In the genomic region with DNA sequence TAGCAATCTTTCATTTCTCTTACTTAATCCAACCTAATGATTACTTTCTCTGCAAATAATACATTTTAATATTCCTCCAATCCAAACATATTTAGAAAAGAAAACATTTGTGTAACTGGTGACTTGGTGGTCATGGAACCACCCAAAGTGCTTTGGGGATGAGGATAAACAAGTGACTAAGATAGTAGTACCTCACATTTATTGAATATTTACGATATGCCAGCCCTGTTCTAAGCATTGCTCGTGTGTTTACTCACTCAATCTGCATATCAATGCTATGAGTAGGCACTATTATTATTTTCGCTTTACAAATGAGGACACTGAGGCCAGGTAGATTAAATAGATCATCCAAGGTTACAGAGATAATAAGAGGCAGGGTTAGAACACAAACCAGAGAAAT, we compare ENCODE assay signal across 19 cellular contexts.
"Had no signal": no experiment of that assay in that cellular context is flagged by ENCODE, and none has a peak within 500 bp of the region (broad histone marks: within the 10 kb centered on the region; RNA-seq: fewer than 3 reads in every experiment).

No MANE protein-coding gene starts in this region.

- DNase-seq: activated CD4-positive, alpha-beta T cell treated with anti-CD3 and anti-CD28 coated beads for 48 hours; activated CD4-positive, alpha-beta T cell treated with anti-CD3 and anti-CD28 coated beads, Interleukin-2, amount 50 U/mL, for 4 hours; activated CD4-positive, CD25-positive, alpha-beta regulatory T cell treated with anti-CD3 and anti-CD28 coated beads, Interleukin-2, amount 50 U/mL, for 72 hours; activated CD8-positive, alpha-beta memory T cell treated with anti-CD3 and anti-CD28 coated beads, Interleukin-2, amount 50 U/mL, for 48 hours; activated CD8-positive, alpha-beta T cell treated with anti-CD3 and anti-CD28 coated beads, Interleukin-2, amount 10 ng/mL, durations not matched to agents 7 days and 5 days; activated effector memory CD4-positive, alpha-beta T cell treated with Interleukin-2 at 50 U/mL for 16 hours; activated naive CD4-positive, alpha-beta T cell; activated T-cell treated with anti-CD3 and anti-CD28 coated beads, Interleukin-2, amount 50 U/mL, for 1 hour; aorta; central memory CD4-positive, alpha-beta T cell; MM.1S; NCI-H1105; NCI-H1436; NCI-H1694 treated with DMSO at 0.1 percent for 48 hours; NCI-H2029 treated with DMSO at 0.1 percent for 48 hours; NCI-H524; SW 1271 had no signal

- FAIRE-seq: bronchial epithelial cell had no signal

- H3K4me3 ChIP-seq: SK-N-MC had no signal
